Comparison of ENCODE assay signal across 9 cellular contexts in genomic region chr12:92340441-92341332, GRCh38.
A peak's percentile ranks its signal among the peaks of the same experiment; 100 is the strongest.
DNase-seq lines count a peak whose midpoint lies in the region; ATAC-seq and TF ChIP-seq lines count a peak whose summit lies in the region.
"Had no signal": no experiment of that assay in that cellular context is flagged by ENCODE, and none has a peak within 500 bp of the region (broad histone marks: within the 10 kb centered on the region; RNA-seq: fewer than 3 reads in every experiment).

No MANE protein-coding gene starts in this region.

- H3K4me1 ChIP-seq in esophagus squamous epithelium (peaks cover 0 to 21% (median 0%) of the 10 kb centered on the region in 3 donors), prostate gland (replicated peaks) (no peaks in the 10 kb centered on the region)

- H3K4me3 Mint-ChIP-seq in activated naive CD8-positive, alpha-beta T cell treated with anti-CD3 and anti-CD28 coated beads, Interleukin-2, amount 10 ng/mL, durations not matched to agents 7 days and 5 days: peak overlapping the region; percentile 33
- H3K4me3 Mint-ChIP-seq in nephron progenitor cell: no peak overlapping the region

- in situ Hi-C loops in brain microvascular endothelial cell (cut with HindIII; ENCODE audit: low pct_ligation_motif_present, low sequenced_read_pairs): no loop called here

- peaks cover 9% of the 10 kb centered on the region for H3K9me3 Mint-ChIP-seq in activated naive CD8-positive, alpha-beta T cell treated with anti-CD3 and anti-CD28 coated beads, Interleukin-2, amount 10 ng/mL, durations not matched to agents 7 days and 5 days
- H3K9me3 Mint-ChIP-seq in nephron progenitor cell: peaks cover 4% of the 10 kb centered on the region

- H3K27ac Mint-ChIP-seq in activated naive CD8-positive, alpha-beta T cell treated with anti-CD3 and anti-CD28 coated beads, Interleukin-2, amount 10 ng/mL, durations not matched to agents 7 days and 5 days: peak overlapping the region; percentile 11
- peak overlapping the region; percentile 47 for H3K27ac Mint-ChIP-seq in nephron progenitor cell

- peak overlapping the region in 2 of 4 donors; percentile 20 to 45 for H3K4me3 ChIP-seq in esophagus squamous epithelium
- H3K4me3 ChIP-seq in prostate gland: no peak overlapping the region
- no peak overlapping the region for H3K4me3 ChIP-seq in brain microvascular endothelial cell (ENCODE audit: low read depth, low read length)

- no peak for DNase-seq in activated naive CD8-positive, alpha-beta T cell treated with anti-CD3 and anti-CD28 coated beads, Interleukin-2, amount 10 ng/mL, durations not matched to agents 7 days and 5 days
- DNase-seq in nephron progenitor cell (no peak), esophagus squamous epithelium (lab: John Stamatoyannopoulos, UW) (no peak), prostate gland (ENCODE audit: low spot score) (no peak), brain microvascular endothelial cell (no peak), islet precursor cell (no peak)

- intact Hi-C loops in esophagus squamous epithelium (cut with DNase I) (no loop called here), prostate gland (cut with DNase I) (no loop called here)

- POLR2A ChIA-PET in activated naive CD8-positive, alpha-beta T cell treated with anti-CD3 and anti-CD28 coated beads, Interleukin-2, amount 10 ng/mL, durations not matched to agents 7 days and 5 days (lab: Charles Lee): interaction anchor here (0.9 kb wide), 1 partner anchor 194 kb away, joined by 3 read pairs; no protein-coding TSS in a partner anchor

- H3K36me3 Mint-ChIP-seq in activated naive CD8-positive, alpha-beta T cell treated with anti-CD3 and anti-CD28 coated beads, Interleukin-2, amount 10 ng/mL, durations not matched to agents 7 days and 5 days: peaks cover 5% of the 10 kb centered on the region
- H3K36me3 Mint-ChIP-seq in nephron progenitor cell (ENCODE audit: low read depth): no peaks in the 10 kb centered on the region

- no peaks in the 10 kb centered on the region for H3K9me3 ChIP-seq in esophagus squamous epithelium
- H3K9me3 ChIP-seq in prostate gland: no peaks in the 10 kb centered on the region
- H3K9me3 ChIP-seq: neutrophil had no signal

- 41 to 68% methylated on average over 8 of the region's 8 CpGs for WGBS in esophagus squamous epithelium, 2 donors
- WGBS in prostate gland: 48% methylated on average over 8 of the region's 8 CpGs

- H3K36me3 ChIP-seq in esophagus squamous epithelium (no peaks in the 10 kb centered on the region), prostate gland (no peaks in the 10 kb centered on the region), brain microvascular endothelial cell (replicated peaks) (no peaks in the 10 kb centered on the region)
- H3K36me3 ChIP-seq: neutrophil had no signal

- TF ChIP-seq POLR2A in esophagus squamous epithelium (IDR thresholded peaks at IDR 0.05): no peak
- TF ChIP-seq POLR2A in prostate gland (IDR thresholded peaks at IDR 0.05): no peak

- H3K27ac ChIP-seq in esophagus squamous epithelium (peak overlapping the region in 2 of 4 donors; percentile 35 to 65), prostate gland (peak overlapping the region in 1 of 2 donors; percentile 17), brain microvascular endothelial cell (no peak overlapping the region)
- H3K27ac ChIP-seq: neutrophil had no signal

- H3K27me3 ChIP-seq in esophagus squamous epithelium: no peaks in the 10 kb centered on the region
- no peaks in the 10 kb centered on the region for H3K27me3 ChIP-seq in prostate gland (replicated peaks; ENCODE audit: insufficient read depth)
- no peaks in the 10 kb centered on the region for H3K27me3 ChIP-seq in brain microvascular endothelial cell (replicated peaks)
- H3K27me3 ChIP-seq: neutrophil had no signal

- TF ChIP-seq CTCF in nephron progenitor cell (IDR thresholded peaks at IDR 0.05): no peak
- TF ChIP-seq CTCF in esophagus squamous epithelium (IDR thresholded peaks at IDR 0.05): no peak
- no peak for TF ChIP-seq CTCF in prostate gland (IDR thresholded peaks at IDR 0.05)
- no peak for TF ChIP-seq CTCF in brain microvascular endothelial cell (IDR thresholded peaks at IDR 0.05; ENCODE audit: low read depth, low read length, missing control alignments)

- H3K4me1 Mint-ChIP-seq in activated naive CD8-positive, alpha-beta T cell treated with anti-CD3 and anti-CD28 coated beads, Interleukin-2, amount 10 ng/mL, durations not matched to agents 7 days and 5 days: peaks cover 14% of the 10 kb centered on the region
- H3K4me1 Mint-ChIP-seq in nephron progenitor cell: peaks cover 6% of the 10 kb centered on the region

- peak; percentile 87 for ATAC-seq in GM18511 (IDR thresholded peaks at IDR 0.05; ENCODE audit: unreplicated experiment)
- peak; percentile 69 for ATAC-seq in HG02943 (IDR thresholded peaks at IDR 0.05; ENCODE audit: low read depth, unreplicated experiment)
- peak; percentile 86 for ATAC-seq in activated naive CD8-positive, alpha-beta T cell treated with anti-CD3 and anti-CD28 coated beads, Interleukin-2, amount 10 ng/mL, durations not matched to agents 7 days and 5 days (ENCODE audit: low read depth)

- no peaks in the 10 kb centered on the region for H3K27me3 Mint-ChIP-seq in activated naive CD8-positive, alpha-beta T cell treated with anti-CD3 and anti-CD28 coated beads, Interleukin-2, amount 10 ng/mL, durations not matched to agents 7 days and 5 days
- peaks cover 3% of the 10 kb centered on the region for H3K27me3 Mint-ChIP-seq in nephron progenitor cell (ENCODE audit: low read depth, poor library complexity)
